Comparison of ENCODE assay signal across 10 cellular contexts in the genomic region with DNA sequence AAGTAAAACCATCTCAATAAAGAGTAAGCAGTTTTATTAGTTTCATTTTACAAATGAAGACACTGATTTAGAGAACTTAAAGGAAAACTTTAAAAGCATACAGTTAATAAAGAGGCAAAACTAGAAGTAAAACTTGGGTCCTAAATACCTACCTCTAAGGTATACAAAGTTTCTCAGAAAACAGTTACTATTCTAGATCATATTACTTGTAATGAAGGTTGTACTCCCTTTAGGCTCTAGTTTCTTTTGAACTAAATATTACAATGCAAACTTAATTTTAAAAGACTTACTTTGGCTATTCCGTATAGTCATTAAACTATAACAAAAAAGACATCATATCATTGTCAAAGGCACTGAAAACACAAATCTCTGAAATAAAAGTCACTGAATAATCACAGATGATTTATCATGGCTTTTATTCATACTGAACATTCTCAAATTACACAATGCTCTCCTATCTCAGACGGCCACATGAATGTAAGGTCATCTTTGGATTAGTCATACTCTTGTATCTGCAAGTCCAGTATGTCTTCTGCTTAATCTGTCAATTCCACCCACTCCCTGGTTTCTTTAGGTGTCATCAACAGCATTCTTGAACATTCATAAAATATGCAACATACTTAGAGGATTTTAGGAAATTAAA.
DNase-seq lines count a peak whose midpoint lies in the region; ATAC-seq and TF ChIP-seq lines count a peak whose summit lies in the region.
"Had no signal": no experiment of that assay in that cellular context is flagged by ENCODE, and none has a peak within 500 bp of the region (broad histone marks: within the 10 kb centered on the region; RNA-seq: fewer than 3 reads in every experiment).

No MANE protein-coding gene starts in this region.

- no peak overlapping the region for H2AFZ ChIP-seq in IMR-90 (replicated peaks; ENCODE audit: low read length, poor library complexity)

- H4K8ac ChIP-seq in IMR-90 (ENCODE audit: low read depth in 2 of 2, low read length in 2 of 2) = no peak overlapping the region

- no peak overlapping the region for H3K4me3 Mint-ChIP-seq in WTC11

- no peaks in the 10 kb centered on the region for H3K9me3 ChIP-seq in IMR-90 (ENCODE audit: control insufficient read depth, insufficient read depth, low read length)
- H3K9me3 ChIP-seq in uterus = no peaks in the 10 kb centered on the region

- H4K5ac ChIP-seq in IMR-90 (ENCODE audit: low read depth, low read length) = no peak overlapping the region

- H3K9me1 ChIP-seq in IMR-90 (ENCODE audit: insufficient read depth, low read length) = no peaks in the 10 kb centered on the region

- dilution Hi-C loops in IMR-90 (cut with HindIII; ENCODE audit: low sequenced_read_pairs, unreplicated experiment) = no loop called here

- H3K14ac ChIP-seq in IMR-90 (replicated peaks; ENCODE audit: low read depth, low read length) = no peak overlapping the region

- POLR2A ChIA-PET in IMR-90 (lab: Charles Lee; ENCODE audit: unreplicated experiment) = interaction anchor here (0.6 kb wide), 1 partner anchor 277 kb away, joined by 5 read pairs; no protein-coding TSS in a partner anchor
- POLR2A ChIA-PET in WTC11 (lab: Charles Lee) = no interaction called here

- H3K4me3 ChIP-seq in IMR-90 (ENCODE audit: insufficient read depth, low read depth, low read length) (no peak overlapping the region), astrocyte of the cerebellum (ENCODE audit: low read depth, low read length) (no peak overlapping the region), uterus (no peak overlapping the region)

- no peak overlapping the region for H2AK9ac ChIP-seq in IMR-90 (replicated peaks; ENCODE audit: low read depth, low read length, poor library complexity)

- H3K18ac ChIP-seq in IMR-90 (ENCODE audit: low read depth, low read length) = no peak overlapping the region

- no peaks in the 10 kb centered on the region for H3K79me1 ChIP-seq in IMR-90 (ENCODE audit: low read depth in 1 of 2, low read length in 2 of 2)

- no peaks in the 10 kb centered on the region for H4K20me1 ChIP-seq in IMR-90 (ENCODE audit: insufficient read depth, low read length)

- CTCF ChIA-PET in IMR-90 (lab: Yijun Ruan, JAX) (interaction anchor here (0.6 kb wide), 1 partner anchor 303 kb away, joined by 3 read pairs; no protein-coding TSS in a partner anchor), WTC11 (lab: Charles Lee) (no interaction called here)

- no peak overlapping the region for H2BK20ac ChIP-seq in IMR-90 (ENCODE audit: low read depth, low read length)

- peaks cover 7% of the 10 kb centered on the region for H3K9me3 Mint-ChIP-seq in WTC11

- H2BK5ac ChIP-seq in IMR-90 (ENCODE audit: low read depth, low read length, poor library complexity, severe bottlenecking) = no peak overlapping the region

- no peaks in the 10 kb centered on the region for H3K27me3 ChIP-seq in IMR-90 (ENCODE audit: control insufficient read depth, insufficient read depth, low read length)
- no peaks in the 10 kb centered on the region for H3K27me3 ChIP-seq in uterus

- H3K27ac Mint-ChIP-seq in WTC11 = no peak overlapping the region

- no peak for TF ChIP-seq RAD21 in IMR-90 (IDR thresholded peaks at IDR 0.05; ENCODE audit: low read length)

- ATAC-seq in IMR-90 (ENCODE audit: low read depth) = peak; percentile 65
- ATAC-seq in HG02623 (IDR thresholded peaks at IDR 0.05; ENCODE audit: unreplicated experiment) = no peak
- no peak for ATAC-seq in WTC11

- in situ Hi-C loops in IMR-90 (cut with MboI; ENCODE audit: low sequenced_read_pairs) = no loop called here
- in situ Hi-C loops in astrocyte of the cerebellum (cut with HindIII; ENCODE audit: low sequenced_read_pairs) = no loop called here

- no CpG with 5 or more reads among the region's 2 CpGs for WGBS in IMR-90 (ENCODE audit: extremely low coverage in 2 of 2, insufficient read length in 1 of 2), 2 experiments

- no peaks in the 10 kb centered on the region for H3K4me1 Mint-ChIP-seq in WTC11

- no peak overlapping the region for H3K9ac ChIP-seq in IMR-90 (ENCODE audit: low read depth, low read length)

- no peak overlapping the region for H2BK15ac ChIP-seq in IMR-90 (ENCODE audit: low read depth, low read length)

- no peak overlapping the region for H3K4ac ChIP-seq in IMR-90 (ENCODE audit: low read depth, low read length)

- TF ChIP-seq CTCF in IMR-90 (conservative IDR thresholded peaks at IDR 0.05; ENCODE audit: low read depth, low read length) (no peak), astrocyte of the cerebellum (IDR thresholded peaks at IDR 0.05; ENCODE audit: low read depth, low read length, missing control alignments) (no peak), WTC11 (IDR thresholded peaks at IDR 0.05) (no peak), uterus (IDR thresholded peaks at IDR 0.05) (no peak)

- no peak overlapping the region for H4K91ac ChIP-seq in IMR-90 (ENCODE audit: insufficient read depth, low read depth, low read length)

- H3K27me3 Mint-ChIP-seq in WTC11 (ENCODE audit: low read depth) = no peaks in the 10 kb centered on the region

- no peak overlapping the region for H2BK120ac ChIP-seq in IMR-90 (ENCODE audit: low read depth, low read length)

- no peak for TF ChIP-seq POLR2A in IMR-90 (IDR thresholded peaks at IDR 0.05; ENCODE audit: low read depth, low read length)
- TF ChIP-seq POLR2A in uterus (IDR thresholded peaks at IDR 0.05) = no peak

- no peak overlapping the region for H3K4me2 ChIP-seq in IMR-90 (ENCODE audit: low read depth, low read length)

- no peaks in the 10 kb centered on the region for H3K4me1 ChIP-seq in IMR-90 (ENCODE audit: control insufficient read depth, insufficient read depth, low read length)
- H3K4me1 ChIP-seq in uterus = no peaks in the 10 kb centered on the region

- H3K36me3 ChIP-seq in IMR-90 (ENCODE audit: control insufficient read depth, insufficient read depth, low read length) (no peaks in the 10 kb centered on the region), uterus (no peaks in the 10 kb centered on the region)

- H2AK5ac ChIP-seq in IMR-90 (ENCODE audit: low read depth, low read length) = no peak overlapping the region

- DNase-seq in COLO829 (ENCODE audit: low spot score) = peak; percentile 81
- DNase-seq in IMR-90 = peak; percentile 81
- peak; percentile 26 for DNase-seq in astrocyte of the cerebellum (ENCODE audit: low read depth)
- peak; percentile 74 for DNase-seq in kidney tubule cell (ENCODE audit: low spot score)
- no peak for DNase-seq in activated naive CD4-positive, alpha-beta T cell (lab: John Stamatoyannopoulos, UW)
- DNase-seq in WTC11 (ENCODE audit: low spot score) = no peak
- no peak for DNase-seq in uterus
- DNase-seq: caudate nucleus, MV-4-11 had no signal

- no peak overlapping the region for H3K27ac ChIP-seq in IMR-90 (ENCODE audit: insufficient read depth, low read length)
- no peak overlapping the region for H3K27ac ChIP-seq in uterus

- intact Hi-C loops in IMR-90 (cut with micrococcal nuclease) = no loop called here
- intact Hi-C loops in uterus (cut with DNase I; ENCODE audit: low total_unique reads) = no loop called here

- H3K36me3 Mint-ChIP-seq in WTC11 = peaks cover 7% of the 10 kb centered on the region

- H3K56ac ChIP-seq in IMR-90 (ENCODE audit: extremely low read depth, insufficient read depth, low read length) = no peak overlapping the region

- BruUV-seq in IMR-90 (replicated peaks; lab: Mats Ljungman, UMichigan) = no TSS peak

- no peak overlapping the region for H3K23ac ChIP-seq in IMR-90 (ENCODE audit: low read depth, low read length)

TF ChIP-seq in IMR-90, 13 proteins besides CTCF, POLR2A, EP300 and RAD21 (continues in another document):
- TF ChIP-seq MXI1 (IDR thresholded peaks at IDR 0.05; ENCODE audit: borderline replicate concordance, low read depth, low read length) = no peak
- TF ChIP-seq BHLHE40 (IDR thresholded peaks at IDR 0.05; ENCODE audit: low read depth, low read length) = no peak
- peak; percentile 79 for TF ChIP-seq CEBPB (IDR thresholded peaks at IDR 0.05; ENCODE audit: low read depth, low read length)
- no peak for TF ChIP-seq NFE2L2 (IDR thresholded peaks at IDR 0.05; ENCODE audit: low read depth, low read length)
- no peak for TF ChIP-seq MAZ (IDR thresholded peaks at IDR 0.05; ENCODE audit: borderline replicate concordance, low read depth, low read length)
- TF ChIP-seq, protein P1, sequence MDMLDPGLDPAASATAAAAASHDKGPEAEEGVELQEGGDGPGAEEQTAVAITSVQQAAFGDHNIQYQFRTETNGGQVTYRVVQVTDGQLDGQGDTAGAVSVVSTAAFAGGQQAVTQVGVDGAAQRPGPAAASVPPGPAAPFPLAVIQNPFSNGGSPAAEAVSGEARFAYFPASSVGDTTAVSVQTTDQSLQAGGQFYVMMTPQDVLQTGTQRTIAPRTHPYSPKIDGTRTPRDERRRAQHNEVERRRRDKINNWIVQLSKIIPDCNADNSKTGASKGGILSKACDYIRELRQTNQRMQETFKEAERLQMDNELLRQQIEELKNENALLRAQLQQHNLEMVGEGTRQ (IDR thresholded peaks at IDR 0.05; ENCODE audit: low read depth, low read length) = no peak

TF ChIP-seq in WTC11, 78 proteins besides CTCF, POLR2A, EP300 and RAD21 (continues in another document):
- no peak for TF ChIP-seq ZNF671 (CRISPR knock-in tag; IDR thresholded peaks at IDR 0.05)
- no peak for TF ChIP-seq ZNF396 (CRISPR knock-in tag; IDR thresholded peaks at IDR 0.05; ENCODE audit: borderline replicate concordance)
- TF ChIP-seq ZNF317 (CRISPR knock-in tag; IDR thresholded peaks at IDR 0.05; ENCODE audit: borderline replicate concordance, low read depth) = no peak
- TF ChIP-seq, protein P2, sequence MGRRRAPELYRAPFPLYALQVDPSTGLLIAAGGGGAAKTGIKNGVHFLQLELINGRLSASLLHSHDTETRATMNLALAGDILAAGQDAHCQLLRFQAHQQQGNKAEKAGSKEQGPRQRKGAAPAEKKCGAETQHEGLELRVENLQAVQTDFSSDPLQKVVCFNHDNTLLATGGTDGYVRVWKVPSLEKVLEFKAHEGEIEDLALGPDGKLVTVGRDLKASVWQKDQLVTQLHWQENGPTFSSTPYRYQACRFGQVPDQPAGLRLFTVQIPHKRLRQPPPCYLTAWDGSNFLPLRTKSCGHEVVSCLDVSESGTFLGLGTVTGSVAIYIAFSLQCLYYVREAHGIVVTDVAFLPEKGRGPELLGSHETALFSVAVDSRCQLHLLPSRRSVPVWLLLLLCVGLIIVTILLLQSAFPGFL (CRISPR knock-in tag; IDR thresholded peaks at IDR 0.05; ENCODE audit: borderline replicate concordance) = no peak

Comparison
In these comparisons a context has a peak if more than half of its experiments do, and no peak if none do; other contexts are left out.
1. DNase-seq: peak in COLO829 (single experiment), IMR-90 (single experiment), astrocyte of the cerebellum (single experiment) and kidney tubule cell (single experiment); none in activated naive CD4-positive, alpha-beta T cell (0 of 4), WTC11 (single experiment) and uterus (0 of 2).